Comparison of ENCODE assay signal across 8 cellular contexts in the genomic region with DNA sequence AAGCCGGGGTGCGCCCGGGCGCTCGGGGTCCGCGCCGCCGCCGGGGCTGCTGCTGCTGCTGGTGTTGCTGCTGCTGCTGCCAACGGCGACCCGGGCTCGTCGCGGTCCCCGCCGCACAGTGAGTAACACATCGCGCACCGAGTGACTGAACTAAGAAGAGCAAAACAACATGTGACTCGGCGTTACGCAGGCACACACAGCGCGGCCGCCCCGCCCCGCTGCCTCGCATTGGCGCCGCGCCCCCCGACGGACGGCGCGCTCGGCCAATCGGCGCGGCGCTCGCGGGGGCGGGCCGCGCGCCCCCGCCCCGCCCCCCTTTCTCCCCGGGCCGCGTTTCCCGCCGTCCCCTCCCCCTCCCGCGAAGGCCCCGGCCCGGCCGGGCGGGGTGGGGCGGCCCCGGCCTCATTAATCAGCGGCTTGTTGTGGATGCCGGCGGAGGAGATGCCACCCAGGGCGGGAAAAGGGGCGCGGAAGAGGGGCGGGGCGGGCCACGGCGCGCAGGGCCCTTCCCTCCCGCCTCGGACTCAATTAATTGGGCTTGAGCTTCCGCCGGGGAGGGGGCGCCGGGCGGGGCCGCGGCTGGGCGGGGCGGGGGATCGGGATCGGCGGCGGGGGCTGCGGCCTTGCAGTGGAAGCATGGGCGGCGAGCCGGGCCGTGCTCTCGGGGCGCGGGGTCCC. TPM values are rescaled to one million over a fixed set of nuclear protein-coding genes. Genes with fewer than 3 reads are reported as not detected.
DNase-seq lines count a peak whose midpoint lies in the region; ATAC-seq and TF ChIP-seq lines count a peak whose summit lies in the region.

A gene with protein sequence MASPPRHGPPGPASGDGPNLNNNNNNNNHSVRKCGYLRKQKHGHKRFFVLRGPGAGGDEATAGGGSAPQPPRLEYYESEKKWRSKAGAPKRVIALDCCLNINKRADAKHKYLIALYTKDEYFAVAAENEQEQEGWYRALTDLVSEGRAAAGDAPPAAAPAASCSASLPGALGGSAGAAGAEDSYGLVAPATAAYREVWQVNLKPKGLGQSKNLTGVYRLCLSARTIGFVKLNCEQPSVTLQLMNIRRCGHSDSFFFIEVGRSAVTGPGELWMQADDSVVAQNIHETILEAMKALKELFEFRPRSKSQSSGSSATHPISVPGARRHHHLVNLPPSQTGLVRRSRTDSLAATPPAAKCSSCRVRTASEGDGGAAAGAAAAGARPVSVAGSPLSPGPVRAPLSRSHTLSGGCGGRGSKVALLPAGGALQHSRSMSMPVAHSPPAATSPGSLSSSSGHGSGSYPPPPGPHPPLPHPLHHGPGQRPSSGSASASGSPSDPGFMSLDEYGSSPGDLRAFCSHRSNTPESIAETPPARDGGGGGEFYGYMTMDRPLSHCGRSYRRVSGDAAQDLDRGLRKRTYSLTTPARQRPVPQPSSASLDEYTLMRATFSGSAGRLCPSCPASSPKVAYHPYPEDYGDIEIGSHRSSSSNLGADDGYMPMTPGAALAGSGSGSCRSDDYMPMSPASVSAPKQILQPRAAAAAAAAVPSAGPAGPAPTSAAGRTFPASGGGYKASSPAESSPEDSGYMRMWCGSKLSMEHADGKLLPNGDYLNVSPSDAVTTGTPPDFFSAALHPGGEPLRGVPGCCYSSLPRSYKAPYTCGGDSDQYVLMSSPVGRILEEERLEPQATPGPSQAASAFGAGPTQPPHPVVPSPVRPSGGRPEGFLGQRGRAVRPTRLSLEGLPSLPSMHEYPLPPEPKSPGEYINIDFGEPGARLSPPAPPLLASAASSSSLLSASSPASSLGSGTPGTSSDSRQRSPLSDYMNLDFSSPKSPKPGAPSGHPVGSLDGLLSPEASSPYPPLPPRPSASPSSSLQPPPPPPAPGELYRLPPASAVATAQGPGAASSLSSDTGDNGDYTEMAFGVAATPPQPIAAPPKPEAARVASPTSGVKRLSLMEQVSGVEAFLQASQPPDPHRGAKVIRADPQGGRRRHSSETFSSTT (N-terminal part only) (minus strand): TSS at position 127 of the 678 bp plus-strand sequence. CDS start 530 bp downstream, outside the sequence.

- intact Hi-C loops in spleen (cut with DNase I; ENCODE audit: low total_unique reads) = loop anchor here (5.0 to 10.0 kb wide), 2 partner anchors 642 to 824 kb away; no protein-coding TSS in a partner anchor

- TF ChIP-seq POLR2A in spleen (IDR thresholded peaks at IDR 0.05) = peak; percentile 77 to 98 (median 94)

- peaks cover 0 to 29% (median 23%) of the 10 kb centered on the region in 6 donors for H3K36me3 ChIP-seq in spleen

- TF ChIP-seq CTCF in spleen (IDR thresholded peaks at IDR 0.05 in 8 of 11, conservative IDR thresholded peaks at IDR 0.05 in 3 of 11) = no peak

- 0 to 3% (median 1%) methylated on average over 17 to 98 of the region's 98 CpGs for WGBS in spleen, 5 donors

- H3K27ac ChIP-seq in caudate nucleus (ENCODE audit: low read depth, low read length) (peak within 1 kb of the TSS; percentile 94), spleen (peak within 1 kb of the TSS; percentile 48 to 96 (median 88))

- in situ Hi-C loops in ACHN (cut with HindIII; ENCODE audit: low pct_ligation_motif_present, low pct_unique_long_range_greater_than_20kb, low sequenced_read_pairs) = no loop called here

- DNase-seq in ACHN (peak; percentile 88), NCI-H2171 treated with DMSO at 0.1 percent for 48 hours (lab: John Stamatoyannopoulos, UW) (peak; percentile 93), caudate nucleus (lab: John Stamatoyannopoulos, UW) (peak; percentile 64 to 99 (median 95)), iris pigment epithelial cell (ENCODE audit: low read depth) (peak; percentile 94), spleen (peak; percentile 98)
- peak; percentile 74 to 92 (median 88) for DNase-seq in activated CD4-positive, CD25-positive, alpha-beta regulatory T cell (lab: John Stamatoyannopoulos, UW)

- peaks cover 0 to 55% (median 5%) of the 10 kb centered on the region in 7 donors for H3K27me3 ChIP-seq in spleen (replicated peaks in 1 of 7)

- ATAC-seq in GM18907 (IDR thresholded peaks at IDR 0.05; ENCODE audit: unreplicated experiment) (peak; percentile 98), HG03108 (IDR thresholded peaks at IDR 0.05; ENCODE audit: unreplicated experiment) (peak; percentile 94)

- H3K9me3 ChIP-seq in spleen = no peaks in the 10 kb centered on the region

- H3K4me3 ChIP-seq in spleen = peak within 1 kb of the TSS; percentile 62 to 91 (median 75)

- H3K4me1 ChIP-seq in spleen = peaks cover 5 to 80% (median 32%) of the 10 kb centered on the region in 6 donors

RNA-seq across cellular contexts. Expression of the gene that starts here (rescaled TPM):
- 10 to 100 TPM in 6 of 7 donors, 1 to 10 TPM in 1; 8.2 to 31.3 (median 17.5) TPM for total RNA-seq in spleen
- polyA plus RNA-seq in spleen = 1 to 10 TPM; 1.4 to 2.5 (median 2.0) TPM

Comparison
In these comparisons a context has a peak if more than half of its experiments do, and no peak if none do; other contexts are left out.
1. Peak in every context shown above with its lines: DNase-seq, ATAC-seq, H3K4me3 ChIP-seq and H3K27ac ChIP-seq.